ENCODE assay signal across 12 cellular contexts in the genomic region with DNA sequence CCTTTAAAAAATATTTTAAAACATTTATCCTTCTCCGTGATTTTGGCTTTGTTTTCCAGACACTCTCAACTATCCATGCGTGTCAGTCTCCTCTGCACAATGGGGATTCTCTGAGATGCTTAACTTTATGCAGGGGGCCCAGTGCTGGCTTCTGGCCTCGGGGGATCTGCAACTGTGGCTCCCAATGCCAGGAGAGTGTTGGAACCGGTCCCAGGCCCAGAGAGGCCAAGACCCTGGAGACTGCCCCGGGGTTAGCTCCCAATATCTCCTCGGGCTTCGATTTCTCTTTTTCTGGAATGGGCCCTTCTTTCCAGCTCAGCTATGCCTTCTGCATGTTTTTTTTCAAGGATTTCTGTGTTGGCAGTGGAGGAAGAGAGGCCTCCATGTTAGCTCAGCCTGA.
"Had no signal": no experiment of that assay in that cellular context is flagged by ENCODE, and none has a peak within 500 bp of the region (broad histone marks: within the 10 kb centered on the region; RNA-seq: fewer than 3 reads in every experiment).

No MANE protein-coding gene starts in this region.

- H3K4me1 Mint-ChIP-seq: endodermal cell; naive thymus-derived CD8-positive, alpha-beta T cell had no signal

- H3K36me3 Mint-ChIP-seq: naive thymus-derived CD8-positive, alpha-beta T cell had no signal

- H3K9me3 Mint-ChIP-seq: activated T-cell treated with anti-CD3 and anti-CD28 coated beads, Interleukin-2, amount 50 U/mL, for 72 hours; dendritic cell treated with granulocyte-macrophage colony-stimulating factor and Interleukin-4, amounts not matched to agents 40 ng/mL and 50 ng/mL, for 4 days; naive thymus-derived CD8-positive, alpha-beta T cell had no signal

- H3K27ac Mint-ChIP-seq: activated T-cell treated with anti-CD3 and anti-CD28 coated beads, Interleukin-2, amount 50 U/mL, for 72 hours; dendritic cell treated with granulocyte-macrophage colony-stimulating factor and Interleukin-4, amounts not matched to agents 40 ng/mL and 50 ng/mL, for 4 days; endodermal cell; naive thymus-derived CD8-positive, alpha-beta T cell had no signal

- DNase-seq: activated CD4-positive, alpha-beta T cell treated with anti-CD3 and anti-CD28 coated beads, Interleukin-2, amount 50 U/mL, for 1 hour; activated naive CD4-positive, alpha-beta T cell; activated T-cell treated with anti-CD3 and anti-CD28 coated beads, Interleukin-2, amount 50 U/mL, for 72 hours; central memory CD4-positive, alpha-beta T cell; endodermal cell; left cardiac atrium; naive thymus-derived CD8-positive, alpha-beta T cell; occipital lobe; stimulated activated CD4-positive, alpha-beta T cell treated with anti-CD3 and anti-CD28 coated beads, Interleukin-12 subunit alpha, Interleukin-12 subunit beta, amount 100 ng/mL, for 4 hours; stimulated activated naive CD4-positive, alpha-beta T cell treated with Interleukin-2 at 50 U/mL for 16 hours; T-helper 2 cell had no signal

- H3K4me3 Mint-ChIP-seq: activated T-cell treated with anti-CD3 and anti-CD28 coated beads, Interleukin-2, amount 50 U/mL, for 72 hours; dendritic cell treated with granulocyte-macrophage colony-stimulating factor and Interleukin-4, amounts not matched to agents 40 ng/mL and 50 ng/mL, for 4 days; endodermal cell; naive thymus-derived CD8-positive, alpha-beta T cell had no signal

- ATAC-seq: activated T-cell treated with anti-CD3 and anti-CD28 coated beads, Interleukin-2, amount 50 U/mL, for 72 hours; left cardiac atrium; naive thymus-derived CD8-positive, alpha-beta T cell had no signal
